9 cellular contexts compared by ENCODE assay signal in the genomic region with DNA sequence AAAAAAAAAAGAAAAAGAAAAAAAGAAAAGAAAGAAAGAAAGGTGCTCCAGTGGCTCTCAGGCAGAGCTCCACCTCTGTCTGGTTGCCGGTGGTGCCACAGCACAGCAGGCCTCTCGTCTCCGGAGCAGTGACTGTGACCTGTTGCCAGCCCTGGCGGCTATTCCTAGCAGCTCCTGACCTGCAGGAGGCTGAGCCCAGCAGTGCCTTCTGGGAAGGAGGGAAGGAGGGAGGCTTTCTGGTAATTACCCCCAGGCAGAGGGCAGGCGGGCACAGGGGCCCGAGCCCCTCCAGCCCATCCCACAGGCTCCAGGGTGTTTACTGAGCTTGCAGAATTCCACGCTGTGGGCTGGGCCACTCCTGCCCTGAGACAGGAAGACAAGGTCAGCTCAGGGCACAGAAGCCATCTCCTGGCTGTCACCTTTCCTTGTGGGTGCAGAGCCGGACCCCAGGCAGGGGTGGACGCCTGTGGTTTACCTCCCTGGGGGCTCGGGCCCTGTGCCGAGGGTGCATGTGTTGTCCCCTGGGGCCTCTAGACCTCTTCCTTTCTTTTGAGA.
A peak's percentile ranks its signal among the peaks of the same experiment; 100 is the strongest.
DNase-seq lines count a peak whose midpoint lies in the region; ATAC-seq, FAIRE-seq and TF ChIP-seq lines count a peak whose summit lies in the region.
"Had no signal": no experiment of that assay in that cellular context is flagged by ENCODE, and none has a peak within 500 bp of the region (broad histone marks: within the 10 kb centered on the region; RNA-seq: fewer than 3 reads in every experiment).

No MANE protein-coding gene starts in this region.

- no peak for TF ChIP-seq POLR2A in GM12891 (IDR thresholded peaks at IDR 0.05; ENCODE audit: low read depth, low read length)

- TF ChIP-seq CTCF in retinal pigment epithelial cell (conservative IDR thresholded peaks at IDR 0.05; ENCODE audit: low read depth, low read length) = peak; percentile 16

- H3K4me3 ChIP-seq in retinal pigment epithelial cell (ENCODE audit: low read length) = no peak overlapping the region

- ATAC-seq in Right ventricle myocardium inferior = peak; percentile 74

- intact Hi-C loops in Right ventricle myocardium inferior (cut with DNase I) = no loop called here

- peak; percentile 9 for FAIRE-seq in GM12891 (lab: Jason Lieb, UNC)

- no peak for DNase-seq in GM12891 (ENCODE audit: insufficient read length, low spot score)
- DNase-seq in NCI-H2227 (lab: John Stamatoyannopoulos, UW; ENCODE audit: unreplicated experiment) = peak; percentile 64
- DNase-seq in Right ventricle myocardium inferior (ENCODE audit: missing footprints) = peak; percentile 79
- DNase-seq in retinal pigment epithelial cell (ENCODE audit: low read depth) = no peak
- no peak for DNase-seq in CD1c-positive myeloid dendritic cell (ENCODE audit: extremely low spot score)
- DNase-seq in GDM1 (lab: John Stamatoyannopoulos, UW) = no peak
- no peak for DNase-seq in NCI-H524 treated with DMSO at 0.1 percent for 48 hours (lab: John Stamatoyannopoulos, UW)
- no peak for DNase-seq in 8988T
- DNase-seq: activated CD4-positive, alpha-beta T cell treated with anti-CD3 and anti-CD28 coated beads, Interleukin-2, amount 50 U/mL, for 4 hours had no signal

TF ChIP-seq in GM12891, 5 proteins besides CTCF, POLR2A, EP300 and RAD21:
- TF ChIP-seq TAF1 (IDR thresholded peaks at IDR 0.05; ENCODE audit: low read depth, low read length) (no peak), POU2F2 (IDR thresholded peaks at IDR 0.05; ENCODE audit: low read depth, low read length) (no peak), POLR2AphosphoS5 (IDR thresholded peaks at IDR 0.05; ENCODE audit: low read depth, low read length) (no peak), SPI1 (IDR thresholded peaks at IDR 0.05; ENCODE audit: low read depth, low read length) (no peak), PAX5 (IDR thresholded peaks at IDR 0.05; ENCODE audit: insufficient read depth, low read length, severe bottlenecking) (no peak)

Comparison
In these comparisons a context has a peak if more than half of its experiments do, and no peak if none do; other contexts are left out.
1. DNase-seq: peak in NCI-H2227 (single experiment) and Right ventricle myocardium inferior (single experiment); none in GM12891 (single experiment), retinal pigment epithelial cell (single experiment), CD1c-positive myeloid dendritic cell (single experiment), GDM1 (single experiment), NCI-H524 treated with DMSO at 0.1 percent for 48 hours (single experiment) and 8988T (single experiment).